In genomic region chr4:7932333-7932732, GRCh38 we compare ENCODE assay signal across 27 cellular contexts.
"Had no signal": no experiment of that assay in that cellular context is flagged by ENCODE, and none has a peak within 500 bp of the region (broad histone marks: within the 10 kb centered on the region; RNA-seq: fewer than 3 reads in every experiment).

No MANE protein-coding gene starts in this region.

- H3K27me3 Mint-ChIP-seq: progenitor cell of endocrine pancreas had no signal

- FAIRE-seq: colon, islet of Langerhans had no signal

- DNase-seq: cerebellar nuclear complex; effector memory CD4-positive, alpha-beta T cell; erythroblast; esophagus squamous epithelium; foreskin fibroblast; gastrocnemius medialis; heart left ventricle; hippocampal formation; left cardiac atrium; mesenchymal stem cell; midbrain; naive thymus-derived CD4-positive, alpha-beta T cell; right lobe of liver; stimulated activated CD4-positive, alpha-beta T cell treated with anti-CD3 and anti-CD28 coated beads, Interleukin-2, amount 100 ng/mL, for 24 hours; stimulated activated CD4-positive, alpha-beta T cell treated with anti-CD3 and anti-CD28 coated beads, Interleukin-4, amount 100 ng/mL, for 24 hours; stimulated activated naive CD4-positive, alpha-beta T cell treated with Interleukin-2 at 50 U/mL for 16 hours; stomach; thyroid gland; trophoblast cell had no signal

- H3K4me1 Mint-ChIP-seq: stimulated activated effector memory CD8-positive, alpha-beta T cell treated with anti-CD3 and anti-CD28 coated beads, Interleukin-12 subunit alpha, Interleukin-12 subunit beta, amount 100 ng/mL, for 72 hours had no signal

- H3K27ac Mint-ChIP-seq: naive thymus-derived CD4-positive, alpha-beta T cell; nephron; neural progenitor cell; progenitor cell of endocrine pancreas; stimulated activated effector memory CD8-positive, alpha-beta T cell treated with anti-CD3 and anti-CD28 coated beads, Interleukin-12 subunit alpha, Interleukin-12 subunit beta, amount 100 ng/mL, for 72 hours had no signal

- H3K9me3 Mint-ChIP-seq: naive thymus-derived CD4-positive, alpha-beta T cell; nephron; neural progenitor cell; stimulated activated effector memory CD8-positive, alpha-beta T cell treated with anti-CD3 and anti-CD28 coated beads, Interleukin-12 subunit alpha, Interleukin-12 subunit beta, amount 100 ng/mL, for 72 hours had no signal

- H3K36me3 Mint-ChIP-seq: stimulated activated effector memory CD8-positive, alpha-beta T cell treated with anti-CD3 and anti-CD28 coated beads, Interleukin-12 subunit alpha, Interleukin-12 subunit beta, amount 100 ng/mL, for 72 hours had no signal

- H3K27me3 ChIP-seq: esophagus squamous epithelium, gastrocnemius medialis, heart left ventricle, left lung, neural progenitor cell, right lobe of liver, stomach, thyroid gland had no signal

- H3K4me2 ChIP-seq: neural progenitor cell had no signal

- ATAC-seq: gastrocnemius medialis; heart left ventricle; left cardiac atrium; left lung; naive thymus-derived CD4-positive, alpha-beta T cell; right lobe of liver; stimulated activated effector memory CD8-positive, alpha-beta T cell treated with anti-CD3 and anti-CD28 coated beads, Interleukin-12 subunit alpha, Interleukin-12 subunit beta, amount 100 ng/mL, for 72 hours had no signal

- H2AFZ ChIP-seq: neural progenitor cell, parathyroid adenoma had no signal

- H3K4me3 ChIP-seq: esophagus squamous epithelium, gastrocnemius medialis, heart left ventricle, left lung, neural progenitor cell, right lobe of liver, stomach, thyroid gland had no signal

- H3K36me3 ChIP-seq: esophagus squamous epithelium, gastrocnemius medialis, heart left ventricle, left lung, neural progenitor cell, right lobe of liver, thyroid gland had no signal

- H3K4me1 ChIP-seq: right lobe of liver had no signal

- H3K4me3 Mint-ChIP-seq: naive thymus-derived CD4-positive, alpha-beta T cell; nephron; neural progenitor cell; stimulated activated effector memory CD8-positive, alpha-beta T cell treated with anti-CD3 and anti-CD28 coated beads, Interleukin-12 subunit alpha, Interleukin-12 subunit beta, amount 100 ng/mL, for 72 hours had no signal

- H3K9me3 ChIP-seq: esophagus squamous epithelium, gastrocnemius medialis, left lung, right lobe of liver, stomach, thyroid gland had no signal

- H3K9ac ChIP-seq: neural progenitor cell, parathyroid adenoma had no signal

- H3K27ac ChIP-seq: gastrocnemius medialis, left lung, neural progenitor cell, parathyroid adenoma, right lobe of liver, stomach, thyroid gland had no signal
